Comparison of ENCODE assay signal across 1 cellular context in the genomic region with DNA sequence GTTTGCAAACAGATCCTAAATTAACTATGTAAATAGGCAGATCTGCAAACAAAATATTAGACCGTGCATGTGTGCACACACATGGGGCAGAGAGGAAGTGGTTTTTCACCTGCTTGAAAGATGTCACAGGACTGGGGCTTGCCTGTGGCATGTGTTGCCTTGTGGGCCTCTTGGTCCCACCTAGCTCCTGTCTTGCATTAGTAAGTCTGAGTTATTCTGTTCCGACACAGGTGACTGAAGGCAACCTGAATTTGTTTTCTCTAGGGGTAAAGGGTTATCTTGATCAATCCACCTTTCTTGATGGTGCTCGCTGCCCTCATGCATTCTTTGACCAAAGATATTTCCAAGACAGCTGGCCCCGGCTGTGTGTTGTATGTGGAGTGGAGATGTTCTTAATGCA.
TF ChIP-seq lines count a peak whose summit lies in the region.

No MANE protein-coding gene starts in this region.

TF ChIP-seq in H1, 55 proteins besides CTCF, POLR2A, EP300 and RAD21 (continued from another document):
- no peak for TF ChIP-seq PHF8 (conservative IDR thresholded peaks at IDR 0.05; ENCODE audit: low read depth, low read length)
- no peak for TF ChIP-seq SUZ12 (IDR thresholded peaks at IDR 0.05; ENCODE audit: low read length)
- TF ChIP-seq KDM5A (IDR thresholded peaks at IDR 0.05; ENCODE audit: low read length), result no peak
- no peak for TF ChIP-seq KDM1A (IDR thresholded peaks at IDR 0.05; ENCODE audit: borderline replicate concordance, low read length)
- no peak for TF ChIP-seq TEAD4 (IDR thresholded peaks at IDR 0.05; ENCODE audit: low read depth, low read length)
- TF ChIP-seq GTF2F1 (IDR thresholded peaks at IDR 0.05; ENCODE audit: borderline replicate concordance, low read depth, low read length), result no peak
- no peak for TF ChIP-seq CHD2 (IDR thresholded peaks at IDR 0.05; ENCODE audit: low read length)
- no peak for TF ChIP-seq CHD1 (IDR thresholded peaks at IDR 0.05; ENCODE audit: low read depth, low read length)
- TF ChIP-seq CBX5 (IDR thresholded peaks at IDR 0.05; ENCODE audit: low read depth, low read length), result no peak
